ENCODE assay signal across 8 cellular contexts in the genomic region with DNA sequence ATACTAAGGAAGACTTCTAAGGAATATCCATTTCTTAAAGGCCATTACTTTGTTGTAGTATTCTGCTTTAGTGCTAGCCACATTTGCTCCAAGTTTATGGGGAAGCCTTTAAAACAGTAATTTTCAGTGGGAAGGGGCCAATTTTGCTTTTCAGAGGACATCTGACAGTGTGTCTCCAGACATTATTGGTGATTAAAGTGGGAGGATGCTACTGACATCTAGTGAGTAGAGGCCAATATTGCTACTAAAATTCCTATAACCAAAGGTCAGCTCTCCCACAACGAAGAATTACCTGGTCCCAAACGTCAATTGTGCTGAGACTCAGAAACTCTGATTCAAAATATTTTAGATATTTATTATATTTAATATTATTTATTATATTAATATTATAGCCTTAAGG. TPM values are rescaled to one million over a fixed set of nuclear protein-coding genes. Genes with fewer than 3 reads are reported as not detected.
A peak's percentile ranks its signal among the peaks of the same experiment; 100 is the strongest.
DNase-seq lines count a peak whose midpoint lies in the region; ATAC-seq, FAIRE-seq and TF ChIP-seq lines count a peak whose summit lies in the region.

No MANE protein-coding gene starts in this region.

- H3K4me3 ChIP-seq in WERI-Rb-1 (ENCODE audit: low read depth, low read length) = no peak overlapping the region
- H3K4me3 ChIP-seq in kidney (ENCODE audit: low read length in 2 of 2) = no peak overlapping the region

- peak; percentile 70 for FAIRE-seq in kidney (lab: Jason Lieb, UNC)

- H3K9me3 ChIP-seq in WERI-Rb-1 (ENCODE audit: severe bottlenecking) = no peaks in the 10 kb centered on the region
- H3K9me3 ChIP-seq in kidney (ENCODE audit: control insufficient read depth in 1 of 2, low read length in 2 of 2) = no peaks in the 10 kb centered on the region

- DNase-seq in DMS53 treated with DMSO at 0.1 percent for 48 hours (lab: John Stamatoyannopoulos, UW; ENCODE audit: unreplicated experiment) (peak; percentile 30), LoVo (ENCODE audit: low spot score) (peak; percentile 57), WERI-Rb-1 (no peak), kidney (no peak), posterior cingulate gyrus (no peak)
- DNase-seq in activated CD8-positive, alpha-beta memory T cell treated with anti-CD3 and anti-CD28 coated beads for 24 hours = no peak

- no peak overlapping the region for H3K9ac ChIP-seq in kidney (ENCODE audit: low read length in 2 of 2)

- ATAC-seq in GM21423 (IDR thresholded peaks at IDR 0.05; ENCODE audit: unreplicated experiment) = no peak
- no peak for ATAC-seq in HG02798 (IDR thresholded peaks at IDR 0.05; ENCODE audit: poor library complexity, unreplicated experiment)

- no peak overlapping the region for H3K27ac ChIP-seq in WERI-Rb-1
- H3K27ac ChIP-seq in kidney (ENCODE audit: low read depth in 2 of 2, low read length in 2 of 2) = no peak overlapping the region

- H3K27me3 ChIP-seq in WERI-Rb-1 (ENCODE audit: insufficient read depth, low read depth, severe bottlenecking) = no peaks in the 10 kb centered on the region

- TF ChIP-seq CTCF in WERI-Rb-1 (IDR thresholded peaks at IDR 0.05; ENCODE audit: low read depth, low read length) (peak; percentile 51; the same call in 1 of the 2 replicates), kidney (IDR thresholded peaks at IDR 0.05; ENCODE audit: borderline replicate concordance, extremely low read depth, insufficient read depth) (peak; percentile 43)

- no peaks in the 10 kb centered on the region for H3K36me3 ChIP-seq in WERI-Rb-1
- H3K36me3 ChIP-seq in kidney (ENCODE audit: control insufficient read depth in 1 of 2, insufficient read depth in 2 of 2, low read length in 2 of 2) = no peaks in the 10 kb centered on the region

- intact Hi-C loops in kidney (cut with DNase I) = no loop called here
- intact Hi-C loops in posterior cingulate gyrus (cut with DNase I) = no loop called here

- peaks cover 0 to 7% of the 10 kb centered on the region in 2 donors for H3K4me1 ChIP-seq in kidney (ENCODE audit: control insufficient read depth in 1 of 2, insufficient read depth in 1 of 2, low read depth in 1 of 2, low read length in 2 of 2)

RNA-seq across cellular contexts. Expression of a gene that starts 24.8 kb away (rescaled TPM):
- total RNA-seq in kidney = not detected
- 0.17 TPM for polyA plus RNA-seq in kidney (ENCODE audit: insufficient read depth, low read depth, low replicate concordance)

Comparison
In these comparisons a context has a peak if more than half of its experiments do, and no peak if none do; other contexts are left out.
1. DNase-seq: peak in DMS53 treated with DMSO at 0.1 percent for 48 hours (single experiment) and LoVo (single experiment); none in WERI-Rb-1 (single experiment), kidney (single experiment), activated CD8-positive, alpha-beta memory T cell treated with anti-CD3 and anti-CD28 coated beads for 24 hours (single experiment) and posterior cingulate gyrus (0 of 10).